ENCODE assay signal across 30 cellular contexts in the genomic region with DNA sequence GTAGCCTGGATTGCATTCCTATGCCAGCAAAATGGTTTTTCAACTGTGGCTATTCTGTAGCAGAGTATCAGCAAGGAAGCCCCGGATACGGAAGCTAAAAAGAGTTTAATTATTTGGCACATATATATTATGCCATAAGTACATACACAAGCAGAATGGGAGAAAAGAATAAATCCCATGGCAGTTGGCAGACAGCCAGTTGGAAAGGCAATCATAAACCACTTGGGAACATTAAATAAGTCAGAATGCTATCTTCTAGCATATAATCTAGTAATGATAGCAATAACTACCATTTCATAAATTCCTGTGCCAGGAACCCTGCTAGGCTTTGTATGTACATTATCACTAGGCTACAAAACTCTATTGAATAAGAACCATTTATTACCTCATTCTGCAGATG. TPM values are rescaled to one million over a fixed set of nuclear protein-coding genes. Genes with fewer than 3 reads are reported as not detected.
A peak's percentile ranks its signal among the peaks of the same experiment; 100 is the strongest.
DNase-seq lines count a peak whose midpoint lies in the region; ATAC-seq, FAIRE-seq and TF ChIP-seq lines count a peak whose summit lies in the region.
"Had no signal": no experiment of that assay in that cellular context is flagged by ENCODE, and none has a peak within 500 bp of the region (broad histone marks: within the 10 kb centered on the region; RNA-seq: fewer than 3 reads in every experiment).

No MANE protein-coding gene starts in this region.

- FAIRE-seq in K562 (lab: Jason Lieb, UNC), result no peak
- FAIRE-seq: A549, GM12878, GM19239 had no signal

- H3K4me3 ChIP-seq in LNCaP clone FGC (ENCODE audit: low read depth, low read length) (no peak overlapping the region), K562 (no peak overlapping the region), stomach (no peak overlapping the region)
- H3K4me3 ChIP-seq: A549, GM12878, HAP-1, SJSA1 had no signal

- H3K9me3 ChIP-seq in K562 (replicated peaks; ENCODE audit: control insufficient read depth, insufficient read depth, low read depth, low read length) (no peaks in the 10 kb centered on the region), stomach (no peaks in the 10 kb centered on the region)
- H3K9me3 ChIP-seq: A549, SJSA1 had no signal

- CTCF ChIA-PET in K562 (lab: Yijun Ruan, JAX; ENCODE audit: low intra/inter-chr PET ratio), result no interaction called here

- H3K27ac ChIP-seq in K562 (ENCODE audit: extremely low read depth, low read depth, low read length) (no peak overlapping the region), stomach (peak overlapping the region in 1 of 5 donors; percentile 46)
- H3K27ac ChIP-seq: A549, SJSA1 had no signal

- H3K9ac ChIP-seq in K562 (ENCODE audit: insufficient read depth in 1 of 2, low read depth in 2 of 2, low read length in 2 of 2), result no peak overlapping the region

- TF ChIP-seq EP300 in K562 (IDR thresholded peaks at IDR 0.05; ENCODE audit: low read length), result no peak
- no peak for TF ChIP-seq EP300 in stomach (IDR thresholded peaks at IDR 0.05)

- in situ Hi-C loops in K562 (cut with MboI), result no loop called here

- WGBS in K562 (ENCODE audit: insufficient coverage, low coverage, missing lambda C conversion rate), result 92% methylated on average over 2 of the region's 2 CpGs
- 21 to 37% (median 26%) methylated on average over 2 of the region's 2 CpGs for whole genome bisulfite sequencing in stomach, 5 donors

- H2AFZ ChIP-seq in K562 (ENCODE audit: low read depth, low read length), result no peak overlapping the region

- H3K36me3 Mint-ChIP-seq in activated naive CD4-positive, alpha-beta T cell treated with anti-CD3 and anti-CD28 coated beads, Interleukin-2, amount 50 U/mL, for 72 hours, result peaks cover 0 to 2% of the 10 kb centered on the region in 2 donors
- H3K36me3 Mint-ChIP-seq: CD8-positive, alpha-beta T cell; T-cell had no signal

- no peak for TF ChIP-seq RAD21 in K562 (CRISPR knock-in tag; conservative IDR thresholded peaks at IDR 0.05 in 1 of 2, IDR thresholded peaks at IDR 0.05 in 1 of 2)

- intact Hi-C loops in K562 (cut with micrococcal nuclease) (no loop called here), stomach (cut with DNase I; ENCODE audit: low total_unique reads) (no loop called here)

- H3K27me3 ChIP-seq in K562 (ENCODE audit: control insufficient read depth in 2 of 2, insufficient read depth in 2 of 2, low read length in 2 of 2) (no peaks in the 10 kb centered on the region), stomach (no peaks in the 10 kb centered on the region)
- H3K27me3 ChIP-seq: SJSA1 had no signal

- ATAC-seq in K562 (no peak), GM19467 (IDR thresholded peaks at IDR 0.05; ENCODE audit: unreplicated experiment) (no peak)
- ATAC-seq in activated naive CD4-positive, alpha-beta T cell treated with anti-CD3 and anti-CD28 coated beads, Interleukin-2, amount 50 U/mL, for 72 hours, result no peak
- ATAC-seq: A549; CD8-positive, alpha-beta T cell; GM12878; T-cell had no signal

- H3K27ac Mint-ChIP-seq in activated naive CD4-positive, alpha-beta T cell treated with anti-CD3 and anti-CD28 coated beads, Interleukin-2, amount 50 U/mL, for 72 hours, result no peak overlapping the region
- H3K27ac Mint-ChIP-seq: CD8-positive, alpha-beta T cell; HFFc6; T-cell had no signal

- no peak for TF ChIP-seq CTCF in LNCaP clone FGC (IDR thresholded peaks at IDR 0.05; ENCODE audit: control insufficient read depth, extremely low read depth, insufficient read depth)
- TF ChIP-seq CTCF in K562 (IDR thresholded peaks at IDR 0.05 in 2 of 3, conservative IDR thresholded peaks at IDR 0.05 in 1 of 3; ENCODE audit: insufficient read depth in 2 of 3, low read depth in 1 of 3, low read length in 3 of 3), result no peak
- no peak for TF ChIP-seq CTCF in stomach (IDR thresholded peaks at IDR 0.05)

- no peak for TF ChIP-seq POLR2A in K562 (conservative IDR thresholded peaks at IDR 0.05)
- no peak for TF ChIP-seq POLR2A in stomach (IDR thresholded peaks at IDR 0.05)

- H3K9me1 ChIP-seq in K562 (ENCODE audit: control insufficient read depth, insufficient read depth, low read length), result no peaks in the 10 kb centered on the region

- H3K79me2 ChIP-seq in K562 (ENCODE audit: control insufficient read depth, insufficient read depth, low read length), result peaks cover 55% of the 10 kb centered on the region

- H3K9me3 Mint-ChIP-seq in activated naive CD4-positive, alpha-beta T cell treated with anti-CD3 and anti-CD28 coated beads, Interleukin-2, amount 50 U/mL, for 72 hours, result peaks cover 0 to 3% of the 10 kb centered on the region in 2 donors
- H3K9me3 Mint-ChIP-seq: CD8-positive, alpha-beta T cell; HFFc6; T-cell had no signal

- DNase-seq in LNCaP clone FGC (ENCODE audit: low read depth) (peak; percentile 70), NCI-H2081 treated with DMSO at 0.1 percent for 48 hours (lab: John Stamatoyannopoulos, UW) (peak; percentile 59), K562 (ENCODE audit: extremely low read depth in 1 of 4, low spot score in 3 of 4) (no peak), stomach (peak; percentile 41), NCI-H510A treated with DMSO at 0.1 percent for 48 hours (lab: John Stamatoyannopoulos, UW) (no peak)
- DNase-seq in activated naive CD4-positive, alpha-beta T cell treated with anti-CD3 and anti-CD28 coated beads, Interleukin-2, amount 50 U/mL, for 72 hours (ENCODE audit: low spot score in 2 of 2), result no peak
- DNase-seq: CD8-positive, alpha-beta T cell; DMS 273 treated with DMSO at 0.1 percent for 48 hours; DMS79; EL; GDM1; GOT3; HFFc6; KG1; MM.1S; NCI-H1417 treated with DMSO at 0.1 percent for 48 hours; NCI-H2029; NCI-H345; NCI-H524 treated with DMSO at 0.1 percent for 48 hours; NCI-H82; Right ventricle myocardium superior; RPMI8226; T-cell had no signal

- BruUV-seq in K562 (replicated peaks; lab: Mats Ljungman, UMichigan), result no TSS peak

- H3K4me2 ChIP-seq in K562 (ENCODE audit: insufficient read depth, low read length), result no peak overlapping the region
- H3K4me2 ChIP-seq: A549 had no signal

- POLR2A ChIA-PET in K562 (lab: Yijun Ruan, JAX), result interaction anchor here (0.7 kb wide), 1 partner anchor 14 kb away, joined by 4 read pairs; no protein-coding TSS in a partner anchor

- peaks cover 88% of the 10 kb centered on the region for H3K36me3 ChIP-seq in K562 (ENCODE audit: control insufficient read depth, insufficient read depth, low read length)
- H3K36me3 ChIP-seq in stomach, result no peaks in the 10 kb centered on the region
- H3K36me3 ChIP-seq: HAP-1, SJSA1 had no signal

- H4K20me1 ChIP-seq in K562 (replicated peaks; ENCODE audit: control insufficient read depth, insufficient read depth, low read length), result no peaks in the 10 kb centered on the region

- H3K4me1 ChIP-seq in K562 (replicated peaks in 1 of 2; ENCODE audit: control insufficient read depth in 2 of 2, insufficient read depth in 2 of 2, low read length in 2 of 2) (no peaks in the 10 kb centered on the region; a peak in 2 of 5 replicates), stomach (peaks cover 0 to 8% (median 0%) of the 10 kb centered on the region in 4 donors)
- H3K4me1 ChIP-seq: A549, HAP-1, SJSA1 had no signal

TF ChIP-seq in K562, 482 proteins besides CTCF, POLR2A, EP300 and RAD21:
- TF ChIP-seq NFIC (IDR thresholded peaks at IDR 0.05), result peak; percentile 47
- TF ChIP-seq CBFA2T3 (IDR thresholded peaks at IDR 0.05), result no peak

RNA-seq across cellular contexts. Expression of a gene that starts 26.0 kb away (rescaled TPM):
- total RNA-seq in K562 (2011; cell fraction: chromatin; rRNA removed; ENCODE audit: low replicate concordance), result 52.3 and 110 TPM in 2 replicates
- total RNA-seq in K562 (2011; cell fraction: nucleolus; rRNA removed), result 48.4 and 54.3 TPM in 2 replicates
- 70.4 and 94.5 TPM in 2 replicates for total RNA-seq in K562 (2011; cell fraction: nucleoplasm; rRNA removed)
- 40.3 and 43.5 TPM in 2 replicates for total RNA-seq in K562 (2014; rRNA removed)
- total RNA-seq in K562 (2014; rRNA removed; fragmentation: Illumina TruSeq; extraction: Trizol), result 68.9 and 78.4 TPM in 2 replicates
- 69.6 and 73.0 TPM in 2 replicates for total RNA-seq in K562 (2015; rRNA removed; fragmentation: Illumina TruSeq; extraction: Trizol)
- 47.4 and 54.7 TPM in 2 replicates for total RNA-seq in K562 (2021)
- 49.8 and 58.3 TPM in 2 replicates for polyA plus RNA-seq in K562 (2011; rRNA removed)
- 11.2 and 20.2 TPM in 2 replicates for polyA plus RNA-seq in K562 (2011; cell fraction: cytosol; rRNA removed)
- 48.6 and 52.6 TPM in 2 replicates for polyA plus RNA-seq in K562 (2011; cell fraction: nucleus; rRNA removed)
- 26.9 and 40.5 TPM in 2 replicates for polyA plus RNA-seq in K562 (2012)
- polyA plus RNA-seq in K562 (2014; fragmentation: Illumina TruSeq; extraction: Trizol), result 56.3 and 62.6 TPM in 2 replicates
- polyA plus RNA-seq in K562 (2014; fragmentation: Nextera tagmentation; extraction: Ambion mirVana), result 10 to 100 TPM; 21.6 to 44.0 TPM
- 39.3 and 45.2 TPM in 2 replicates for polyA plus RNA-seq in K562 (2014; rRNA removed)
- polyA minus RNA-seq in K562 (2011; rRNA and poly(A)+ RNA removed), result 70.3 and 78.3 TPM in 2 replicates
- 25.0 and 30.6 TPM in 2 replicates for polyA minus RNA-seq in K562 (2011; cell fraction: cytosol; rRNA and poly(A)+ RNA removed)
- polyA minus RNA-seq in K562 (2011; cell fraction: nucleus; rRNA and poly(A)+ RNA removed), result 52.2 and 95.1 TPM in 2 replicates
- 10 to 100 TPM in 3 of 5 donors, 1 to 10 TPM in 2; 2.2 to 27.5 (median 11.6) TPM for total RNA-seq in stomach
- 1 to 10 TPM; 1.1 to 1.5 (median 1.5) TPM for polyA plus RNA-seq in stomach
- under 1 TPM in 1 of 2 donors, not detected in 1; 0.10 TPM for total RNA-seq in activated naive CD4-positive, alpha-beta T cell treated with anti-CD3 and anti-CD28 coated beads, Interleukin-2, amount 50 U/mL, for 72 hours
- total RNA-seq: CD8-positive, alpha-beta T cell; T-helper 2 cell treated with Interferon-gamma antibody and Interleukin-4, amounts not matched to agents 100 ng/mL and 5 ng/mL, for 36 hours had no signal

RNA-seq across cellular contexts. Expression of a gene that starts 42.2 kb away (rescaled TPM):
- 0.14 TPM in 1 of 2 replicates, not detected in the other for total RNA-seq in K562 (2011; cell fraction: chromatin; rRNA removed; ENCODE audit: low replicate concordance)
- total RNA-seq in K562 (2011; cell fraction: nucleolus; rRNA removed), result not detected in 2 replicates
- not detected in 2 replicates for total RNA-seq in K562 (2011; cell fraction: nucleoplasm; rRNA removed)
- total RNA-seq in K562 (2014; rRNA removed) (not detected in 2 replicates), K562 (2014; rRNA removed; fragmentation: Illumina TruSeq; extraction: Trizol) (0.07 and 0.10 TPM in 2 replicates), K562 (2015; rRNA removed; fragmentation: Illumina TruSeq; extraction: Trizol) (0.04 TPM in 1 of 2 replicates, not detected in the other), K562 (2021) (not detected in 2 replicates), stomach (1 to 10 TPM in 1 of 5 donors, under 1 TPM in 1, not detected in 3; 0.58 to 5.7 TPM)
- polyA plus RNA-seq in K562 (2011; rRNA removed) (0.11 and 0.14 TPM in 2 replicates), K562 (2014; fragmentation: Illumina TruSeq; extraction: Trizol) (0.03 TPM in 1 of 2 replicates, not detected in the other), K562 (2014; fragmentation: Nextera tagmentation; extraction: Ambion mirVana) (under 1 TPM; 0.03 to 0.07 TPM), K562 (2014; rRNA removed) (not detected in 2 replicates), stomach (under 1 TPM in 1 of 3 donors, not detected in 2; 0.43 TPM)
- not detected in 2 replicates for polyA plus RNA-seq in K562 (2011; cell fraction: cytosol; rRNA removed)
- polyA plus RNA-seq in K562 (2011; cell fraction: nucleus; rRNA removed), result 0.08 and 0.11 TPM in 2 replicates
- polyA plus RNA-seq in K562 (2012), result 0.07 and 0.14 TPM in 2 replicates
- polyA minus RNA-seq in K562 (2011; rRNA and poly(A)+ RNA removed), result not detected in 2 replicates
- not detected in 2 replicates for polyA minus RNA-seq in K562 (2011; cell fraction: cytosol; rRNA and poly(A)+ RNA removed)
- polyA minus RNA-seq in K562 (2011; cell fraction: nucleus; rRNA and poly(A)+ RNA removed), result not detected in 2 replicates
- total RNA-seq in activated naive CD4-positive, alpha-beta T cell treated with anti-CD3 and anti-CD28 coated beads, Interleukin-2, amount 50 U/mL, for 72 hours, result 1 to 10 TPM; 1.6 to 2.7 TPM
- total RNA-seq: HFFc6, Right ventricle myocardium superior, SJSA1 had no signal
- polyA plus RNA-seq: A549 had no signal

Comparison
In these comparisons a context has a peak if more than half of its experiments do, and no peak if none do; other contexts are left out.
1. DNase-seq: peak in LNCaP clone FGC (single experiment), NCI-H2081 treated with DMSO at 0.1 percent for 48 hours (single experiment) and stomach (single experiment); none in K562 (0 of 4), activated naive CD4-positive, alpha-beta T cell treated with anti-CD3 and anti-CD28 coated beads, Interleukin-2, amount 50 U/mL, for 72 hours (0 of 2) and NCI-H510A treated with DMSO at 0.1 percent for 48 hours (single experiment).